In the genomic region with DNA sequence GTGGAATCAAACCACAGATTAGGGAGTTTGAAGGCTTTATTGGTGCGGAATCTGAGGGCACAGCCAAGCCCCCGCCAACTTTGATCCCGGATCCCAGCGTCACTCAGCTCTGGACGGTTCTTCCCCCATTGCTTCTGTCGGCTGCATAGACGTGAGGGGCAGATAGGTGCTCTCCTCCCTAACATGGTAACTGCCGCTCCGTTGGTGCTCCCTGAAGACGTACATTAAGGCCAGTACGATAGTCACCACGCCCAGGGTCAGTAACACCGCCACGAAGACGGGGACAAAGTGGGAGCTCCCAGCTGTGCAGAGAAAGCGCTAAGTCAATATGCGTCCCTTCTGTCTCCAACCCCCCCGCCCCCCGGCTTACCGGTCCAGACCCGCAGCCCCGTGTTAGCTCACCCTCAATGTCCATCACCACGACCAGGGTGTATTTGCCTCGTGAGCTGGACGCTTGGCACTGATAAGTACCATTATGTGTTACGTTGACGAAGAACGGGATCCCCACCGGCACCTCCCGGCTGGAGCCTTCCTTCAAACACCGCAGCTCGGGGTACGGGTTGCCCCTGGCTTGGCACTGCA, we compare ENCODE assay signal across 8 cellular contexts. TPM values are rescaled to one million over a fixed set of nuclear protein-coding genes. Genes with fewer than 3 reads are reported as not detected.
DNase-seq lines count a peak whose midpoint lies in the region; ATAC-seq and TF ChIP-seq lines count a peak whose summit lies in the region.

No MANE protein-coding gene starts in this region.

- no peaks in the 10 kb centered on the region for H3K27me3 ChIP-seq in GM23338 (ENCODE audit: insufficient read depth)

- H3K9me3 Mint-ChIP-seq in GM23338 (no peaks in the 10 kb centered on the region), immature natural killer cell (no peaks in the 10 kb centered on the region)
- no peaks in the 10 kb centered on the region for H3K9me3 Mint-ChIP-seq in activated T-helper 2 cell treated with anti-CD3 and anti-CD28 coated beads, Interferon-gamma antibody, Interleukin-2, Interleukin-4, amounts not matched to agents 10 μg/mL and 5 μg/mL and 100 μg/mL, durations not matched to agents 14 hours and 24 hours and 36 hours

- peak overlapping the region; percentile 83; the same call in 1 of the 2 replicates for H2AFZ ChIP-seq in GM23338

- peaks cover 10% of the 10 kb centered on the region for H4K20me1 ChIP-seq in GM23338 (replicated peaks; ENCODE audit: insufficient read depth)

- H3K4me3 ChIP-seq in GM23338: peak overlapping the region; percentile 99

- no peak for TF ChIP-seq CTCF in GM23338 (conservative IDR thresholded peaks at IDR 0.05; ENCODE audit: low read depth in 2 of 2)

- H3K27ac ChIP-seq in GM23338 (ENCODE audit: low read depth) (no peak overlapping the region), substantia nigra (ENCODE audit: low read depth, low read length, poor library complexity, severe bottlenecking) (peak overlapping the region; percentile 94)

- H3K9me2 ChIP-seq in GM23338 (ENCODE audit: insufficient read depth): no peaks in the 10 kb centered on the region

- ATAC-seq in GM23338: peak; percentile 22

- H3K27me3 Mint-ChIP-seq in GM23338 (ENCODE audit: insufficient read depth, low read depth, poor library complexity) (peaks cover 17% of the 10 kb centered on the region), immature natural killer cell (ENCODE audit: low read depth in 3 of 3) (peaks cover 4 to 8% (median 6%) of the 10 kb centered on the region in 3 donors)
- no peaks in the 10 kb centered on the region for H3K27me3 Mint-ChIP-seq in activated T-helper 2 cell treated with anti-CD3 and anti-CD28 coated beads, Interferon-gamma antibody, Interleukin-2, Interleukin-4, amounts not matched to agents 10 μg/mL and 5 μg/mL and 100 μg/mL, durations not matched to agents 14 hours and 24 hours and 36 hours (ENCODE audit: low read depth)

- DNase-seq in ACHN (peak; percentile 3), GM23338 (ENCODE audit: low spot score) (no peak), immature natural killer cell (no peak), substantia nigra (lab: John Stamatoyannopoulos, UW) (peak in 1 of 49 donors; percentile 23), glomerular visceral epithelial cell (ENCODE audit: extremely low spot score) (no peak), NCI-H524 treated with DMSO at 0.1 percent for 48 hours (lab: John Stamatoyannopoulos, UW) (no peak), retina (no peak)
- no peak for DNase-seq in activated T-helper 2 cell treated with anti-CD3 and anti-CD28 coated beads, Interferon-gamma antibody, Interleukin-2, Interleukin-4, amounts not matched to agents 10 μg/mL and 5 μg/mL and 100 μg/mL, durations not matched to agents 14 hours and 24 hours and 36 hours (ENCODE audit: low spot score)

- in situ Hi-C loops in ACHN (cut with HindIII; ENCODE audit: low pct_ligation_motif_present, low pct_unique_long_range_greater_than_20kb, low sequenced_read_pairs): no loop called here

- H3F3A ChIP-seq in GM23338 (replicated peaks; ENCODE audit: low read depth): peaks cover under 1% of the 10 kb centered on the region

- H3K79me2 ChIP-seq in GM23338 (replicated peaks; ENCODE audit: insufficient read depth): peaks cover 33% of the 10 kb centered on the region

- peak overlapping the region; percentile 93 for H3K4me2 ChIP-seq in GM23338

- H3K4me1 Mint-ChIP-seq in GM23338 (peaks cover 12% of the 10 kb centered on the region), immature natural killer cell (peaks cover 36 to 42% of the 10 kb centered on the region in 2 donors)
- peaks cover 18% of the 10 kb centered on the region for H3K4me1 Mint-ChIP-seq in activated T-helper 2 cell treated with anti-CD3 and anti-CD28 coated beads, Interferon-gamma antibody, Interleukin-2, Interleukin-4, amounts not matched to agents 10 μg/mL and 5 μg/mL and 100 μg/mL, durations not matched to agents 14 hours and 24 hours and 36 hours (ENCODE audit: low read depth)

- intact Hi-C loops in activated T-helper 2 cell treated with anti-CD3 and anti-CD28 coated beads, Interferon-gamma antibody, Interleukin-2, Interleukin-4, amounts not matched to agents 10 μg/mL and 5 μg/mL and 100 μg/mL, durations not matched to agents 14 hours and 24 hours and 36 hours (cut with micrococcal nuclease): loop anchor here (2.0 to 5.0 kb wide), 4 partner anchors 17 to 63 kb away; partner anchors contain the start of genes FDX2, ICAM1, ICAM4 and ICAM5

- H3K4me3 Mint-ChIP-seq in GM23338: peak overlapping the region; percentile 98
- peak overlapping the region; percentile 90 for H3K4me3 Mint-ChIP-seq in activated T-helper 2 cell treated with anti-CD3 and anti-CD28 coated beads, Interferon-gamma antibody, Interleukin-2, Interleukin-4, amounts not matched to agents 10 μg/mL and 5 μg/mL and 100 μg/mL, durations not matched to agents 14 hours and 24 hours and 36 hours (ENCODE audit: low read depth)
- peak overlapping the region; percentile 94 to 97 (median 95) for H3K4me3 Mint-ChIP-seq in immature natural killer cell

- H3K36me3 ChIP-seq in GM23338 (ENCODE audit: insufficient read depth): 0 out of 2 replicates have a peak, but pooled peaks cover 4% of the 10 kb centered on the region

- H3K36me3 Mint-ChIP-seq in GM23338 (ENCODE audit: low read depth) (peaks cover 20% of the 10 kb centered on the region), immature natural killer cell (peaks cover 0 to 4% (median 0%) of the 10 kb centered on the region in 3 donors)
- H3K36me3 Mint-ChIP-seq in activated T-helper 2 cell treated with anti-CD3 and anti-CD28 coated beads, Interferon-gamma antibody, Interleukin-2, Interleukin-4, amounts not matched to agents 10 μg/mL and 5 μg/mL and 100 μg/mL, durations not matched to agents 14 hours and 24 hours and 36 hours (ENCODE audit: low read depth): peaks cover 38% of the 10 kb centered on the region

- H3K27ac Mint-ChIP-seq in GM23338 (peak overlapping the region; percentile 84), immature natural killer cell (peak overlapping the region; percentile 87 to 96 (median 94))
- peak overlapping the region; percentile 94 for H3K27ac Mint-ChIP-seq in activated T-helper 2 cell treated with anti-CD3 and anti-CD28 coated beads, Interferon-gamma antibody, Interleukin-2, Interleukin-4, amounts not matched to agents 10 μg/mL and 5 μg/mL and 100 μg/mL, durations not matched to agents 14 hours and 24 hours and 36 hours

- H3K4me1 ChIP-seq in GM23338 (ENCODE audit: insufficient read depth): peaks cover 17% of the 10 kb centered on the region; the same call in 1 of the 2 replicates

TF ChIP-seq in GM23338, 12 proteins besides CTCF, POLR2A, EP300 and RAD21 (continues in another document):
- TF ChIP-seq POLR2AphosphoS5 (IDR thresholded peaks at IDR 0.05; ENCODE audit: low read depth) (no peak), NANOG (IDR thresholded peaks at IDR 0.05; ENCODE audit: borderline replicate concordance) (no peak), EZH2 (IDR thresholded peaks at IDR 0.05; ENCODE audit: low read depth, unreplicated experiment) (no peak)

RNA-seq across cellular contexts. Expression of gene RAVER1, which starts 0.5 kb away (rescaled TPM):
- total RNA-seq in GM23338 (2014; rRNA removed; shearing (Covaris generic)): 88.3 and 96.7 TPM in 2 replicates
- polyA plus RNA-seq in GM23338 (2016; fragmentation: Nextera tagmentation; extraction: Ambion mirVana) (23.6 and 25.5 TPM in 2 replicates), immature natural killer cell (10 to 100 TPM in 1 of 3 donors, 1 to 10 TPM in 2; 8.7 to 31.5 (median 9.7) TPM)
- 90.3 and 91.1 TPM in 2 replicates for total RNA-seq in activated T-helper 2 cell treated with anti-CD3 and anti-CD28 coated beads, Interferon-gamma antibody, Interleukin-2, Interleukin-4, amounts not matched to agents 10 μg/mL and 5 μg/mL and 100 μg/mL, durations not matched to agents 14 hours and 24 hours and 36 hours

RNA-seq across cellular contexts. Expression of gene ICAM3, which starts 5.6 kb away (rescaled TPM):
- total RNA-seq in GM23338 (2014; rRNA removed; shearing (Covaris generic)): 9.6 TPM in 2 replicates
- polyA plus RNA-seq in GM23338 (2016; fragmentation: Nextera tagmentation; extraction: Ambion mirVana) (14.7 and 19.2 TPM in 2 replicates), immature natural killer cell (100 to 1,000 TPM; 263 to 292 (median 280) TPM)
- 115 and 116 TPM in 2 replicates for total RNA-seq in activated T-helper 2 cell treated with anti-CD3 and anti-CD28 coated beads, Interferon-gamma antibody, Interleukin-2, Interleukin-4, amounts not matched to agents 10 μg/mL and 5 μg/mL and 100 μg/mL, durations not matched to agents 14 hours and 24 hours and 36 hours

RNA-seq across cellular contexts. Expression of gene FDX2, which starts 18.0 kb away (rescaled TPM):
- total RNA-seq in GM23338 (2014; rRNA removed; shearing (Covaris generic)): 27.3 and 28.7 TPM in 2 replicates
- polyA plus RNA-seq in GM23338 (2016; fragmentation: Nextera tagmentation; extraction: Ambion mirVana) (29.7 and 35.0 TPM in 2 replicates), immature natural killer cell (10 to 100 TPM; 12.5 to 17.8 (median 16.6) TPM)
- total RNA-seq in activated T-helper 2 cell treated with anti-CD3 and anti-CD28 coated beads, Interferon-gamma antibody, Interleukin-2, Interleukin-4, amounts not matched to agents 10 μg/mL and 5 μg/mL and 100 μg/mL, durations not matched to agents 14 hours and 24 hours and 36 hours: 16.8 and 18.0 TPM in 2 replicates

RNA-seq across cellular contexts. Expression of gene ZGLP1, which starts 24.2 kb away (rescaled TPM):
- total RNA-seq in GM23338 (2014; rRNA removed; shearing (Covaris generic)): 1.5 and 4.7 TPM in 2 replicates
- 5.3 and 5.9 TPM in 2 replicates for polyA plus RNA-seq in GM23338 (2016; fragmentation: Nextera tagmentation; extraction: Ambion mirVana)
- 3.2 and 3.5 TPM in 2 replicates for total RNA-seq in activated T-helper 2 cell treated with anti-CD3 and anti-CD28 coated beads, Interferon-gamma antibody, Interleukin-2, Interleukin-4, amounts not matched to agents 10 μg/mL and 5 μg/mL and 100 μg/mL, durations not matched to agents 14 hours and 24 hours and 36 hours
- polyA plus RNA-seq in immature natural killer cell: 1 to 10 TPM in 1 of 3 donors, under 1 TPM in 1, not detected in 1; 0.48 to 1.9 TPM

RNA-seq across cellular contexts. Expression of gene ICAM5, which starts 44.1 kb away (rescaled TPM):
- total RNA-seq in GM23338 (2014; rRNA removed; shearing (Covaris generic)): 2.7 and 4.6 TPM in 2 replicates
- 0.47 and 0.78 TPM in 2 replicates for polyA plus RNA-seq in GM23338 (2016; fragmentation: Nextera tagmentation; extraction: Ambion mirVana)
- total RNA-seq in activated T-helper 2 cell treated with anti-CD3 and anti-CD28 coated beads, Interferon-gamma antibody, Interleukin-2, Interleukin-4, amounts not matched to agents 10 μg/mL and 5 μg/mL and 100 μg/mL, durations not matched to agents 14 hours and 24 hours and 36 hours: 2.6 and 3.5 TPM in 2 replicates
- polyA plus RNA-seq in immature natural killer cell: not detected

Comparison
In these comparisons a context has a peak if more than half of its experiments do, and no peak if none do; other contexts are left out.
1. RNA of gene ICAM3, which starts 5.6 kb away (total RNA-seq): 115 to 116 TPM in activated T-helper 2 cell treated with anti-CD3 and anti-CD28 coated beads, Interferon-gamma antibody, Interleukin-2, Interleukin-4, amounts not matched to agents 10 μg/mL and 5 μg/mL and 100 μg/mL, durations not matched to agents 14 hours and 24 hours and 36 hours; 9.6 TPM in GM23338; every median in the first group is over 10 times any median in the second.
2. Peak in every context shown above with its lines, with median percentiles within 50 percentile points of each other: H3K27ac Mint-ChIP-seq and H3K4me3 Mint-ChIP-seq.